8 cellular contexts compared by ENCODE assay signal in genomic region chr2:19711470-19712372, GRCh38.
A peak's percentile ranks its signal among the peaks of the same experiment; 100 is the strongest.
DNase-seq lines count a peak whose midpoint lies in the region; ATAC-seq and TF ChIP-seq lines count a peak whose summit lies in the region.

No MANE protein-coding gene starts in this region.

- peaks cover 3% of the 10 kb centered on the region for H3K27me3 Mint-ChIP-seq in osteocyte (ENCODE audit: unreplicated experiment)

- no peaks in the 10 kb centered on the region for H3K4me1 ChIP-seq in HAP-1

- DNase-seq in HAP-1 (ENCODE audit: low spot score in 2 of 2) (peak; percentile 52 to 60), NCI-H510A (lab: John Stamatoyannopoulos, UW) (peak; percentile 36), epithelial cell of prostate (ENCODE audit: low read depth, low spot score) (peak; percentile 84), osteocyte (ENCODE audit: extremely low spot score, unreplicated experiment) (no peak), coronary artery (ENCODE audit: low spot score) (no peak), GM20000 (ENCODE audit: low spot score) (no peak)

- no peaks in the 10 kb centered on the region for H3K36me3 ChIP-seq in HAP-1 (replicated peaks)

- TF ChIP-seq CTCF in osteocyte (IDR thresholded peaks at IDR 0.05) (no peak), coronary artery (IDR thresholded peaks at IDR 0.05) (no peak), GM20000 (IDR thresholded peaks at IDR 0.05; ENCODE audit: extremely low read depth, missing control alignments) (no peak)

- in situ Hi-C loops in HAP-1 (cut with MboI; ENCODE audit: low sequenced_read_pairs) = no loop called here

- peak overlapping the region; percentile 58 for H3K27ac Mint-ChIP-seq in osteocyte (ENCODE audit: unreplicated experiment)

- ATAC-seq in HG03571 (IDR thresholded peaks at IDR 0.05; ENCODE audit: unreplicated experiment) = no peak
- no peak for ATAC-seq in GM19463 (IDR thresholded peaks at IDR 0.05; ENCODE audit: unreplicated experiment)

- peaks cover 4% of the 10 kb centered on the region for H3K9me3 Mint-ChIP-seq in osteocyte (ENCODE audit: unreplicated experiment)

- no peaks in the 10 kb centered on the region for H3K9me3 ChIP-seq in HAP-1

- H3K4me3 Mint-ChIP-seq in osteocyte (ENCODE audit: unreplicated experiment) = no peak overlapping the region

- no peaks in the 10 kb centered on the region for H3K27me3 ChIP-seq in HAP-1 (ENCODE audit: low read depth)

- H3K36me3 Mint-ChIP-seq in osteocyte (ENCODE audit: unreplicated experiment) = no peaks in the 10 kb centered on the region

- peak overlapping the region; percentile 35 for H3K27ac ChIP-seq in epithelial cell of prostate
- peak overlapping the region in 1 of 2 donors; percentile 36 for H3K27ac ChIP-seq in coronary artery

- H3K4me3 ChIP-seq in HAP-1 (no peak overlapping the region), coronary artery (no peak overlapping the region)

- H3K4me1 Mint-ChIP-seq in osteocyte (ENCODE audit: unreplicated experiment) = peaks cover 10% of the 10 kb centered on the region

Comparison
In these comparisons a context has a peak if more than half of its experiments do, and no peak if none do; other contexts are left out.
1. DNase-seq: peak in HAP-1 (2 of 2), NCI-H510A (single experiment) and epithelial cell of prostate (single experiment); none in osteocyte (single experiment), coronary artery (single experiment) and GM20000 (single experiment).